ENCODE assay signal across 8 cellular contexts in genomic region chr11:27362749-27363575, GRCh38. TPM values are rescaled to one million over a fixed set of nuclear protein-coding genes. Genes with fewer than 3 reads are reported as not detected.
A peak's percentile ranks its signal among the peaks of the same experiment; 100 is the strongest.
DNase-seq lines count a peak whose midpoint lies in the region; ATAC-seq and TF ChIP-seq lines count a peak whose summit lies in the region.

A gene with protein sequence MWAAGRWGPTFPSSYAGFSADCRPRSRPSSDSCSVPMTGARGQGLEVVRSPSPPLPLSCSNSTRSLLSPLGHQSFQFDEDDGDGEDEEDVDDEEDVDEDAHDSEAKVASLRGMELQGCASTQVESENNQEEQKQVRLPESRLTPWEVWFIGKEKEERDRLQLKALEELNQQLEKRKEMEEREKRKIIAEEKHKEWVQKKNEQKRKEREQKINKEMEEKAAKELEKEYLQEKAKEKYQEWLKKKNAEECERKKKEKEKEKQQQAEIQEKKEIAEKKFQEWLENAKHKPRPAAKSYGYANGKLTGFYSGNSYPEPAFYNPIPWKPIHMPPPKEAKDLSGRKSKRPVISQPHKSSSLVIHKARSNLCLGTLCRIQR (minus strand): TSS chr11:27363215. CDS start chr11:27363194, 21 bp downstream.

- H3K36me3 Mint-ChIP-seq in CD4-positive, CD25-positive, alpha-beta regulatory T cell: no peaks in the 10 kb centered on the region
- H3K36me3 Mint-ChIP-seq in dendritic cell treated with granulocyte-macrophage colony-stimulating factor and Interleukin-4, amounts not matched to agents 40 ng/mL and 50 ng/mL, for 4 days (ENCODE audit: low read depth): no peaks in the 10 kb centered on the region

- peaks cover 15 to 53% (median 40%) of the 10 kb centered on the region in 4 donors for H3K4me1 Mint-ChIP-seq in CD4-positive, CD25-positive, alpha-beta regulatory T cell
- H3K4me1 Mint-ChIP-seq in dendritic cell treated with granulocyte-macrophage colony-stimulating factor and Interleukin-4, amounts not matched to agents 40 ng/mL and 50 ng/mL, for 4 days (ENCODE audit: low read depth): peaks cover 19% of the 10 kb centered on the region

- peaks cover 0 to 1% (median 0%) of the 10 kb centered on the region in 7 donors for H3K9me3 Mint-ChIP-seq in CD4-positive, CD25-positive, alpha-beta regulatory T cell
- H3K9me3 Mint-ChIP-seq in dendritic cell treated with granulocyte-macrophage colony-stimulating factor and Interleukin-4, amounts not matched to agents 40 ng/mL and 50 ng/mL, for 4 days: no peaks in the 10 kb centered on the region

- TF ChIP-seq CTCF in liver (IDR thresholded peaks at IDR 0.05; ENCODE audit: low read depth, low read length, missing input control): no peak

- no peaks in the 10 kb centered on the region for H3K27me3 Mint-ChIP-seq in CD4-positive, CD25-positive, alpha-beta regulatory T cell
- H3K27me3 Mint-ChIP-seq in dendritic cell treated with granulocyte-macrophage colony-stimulating factor and Interleukin-4, amounts not matched to agents 40 ng/mL and 50 ng/mL, for 4 days: no peaks in the 10 kb centered on the region

- peak within 1 kb of the TSS; percentile 55 for H3K27ac ChIP-seq in CD4-positive, CD25-positive, alpha-beta regulatory T cell (ENCODE audit: insufficient read depth, low read length, poor library complexity, severe bottlenecking)
- H3K27ac ChIP-seq in liver (ENCODE audit: low read depth in 1 of 2, low read length in 2 of 2): peak within 1 kb of the TSS in 1 of 2 donors; percentile 40

- H3K4me3 Mint-ChIP-seq in CD4-positive, CD25-positive, alpha-beta regulatory T cell: peak within 1 kb of the TSS; percentile 85 to 96 (median 92)
- H3K4me3 Mint-ChIP-seq in dendritic cell treated with granulocyte-macrophage colony-stimulating factor and Interleukin-4, amounts not matched to agents 40 ng/mL and 50 ng/mL, for 4 days: peak within 1 kb of the TSS; percentile 89

- peaks cover 17% of the 10 kb centered on the region for H3K4me1 ChIP-seq in CD4-positive, CD25-positive, alpha-beta regulatory T cell (ENCODE audit: control insufficient read depth, insufficient read depth, low read length, poor library complexity, severe bottlenecking)
- peaks cover 0 to 18% (median 14%) of the 10 kb centered on the region in 4 donors for H3K4me1 ChIP-seq in liver (ENCODE audit: control insufficient read depth in 4 of 4, insufficient read depth in 4 of 4, low read length in 3 of 4)

- peak; percentile 79 to 96 (median 90) for DNase-seq in CD4-positive, CD25-positive, alpha-beta regulatory T cell
- DNase-seq in NCI-H748 (lab: John Stamatoyannopoulos, UW; ENCODE audit: unreplicated experiment): peak; percentile 99
- peak; percentile 77 to 78 for DNase-seq in activated CD4-positive, alpha-beta T cell treated with anti-CD3 and anti-CD28 coated beads, Interleukin-2, amount 50 U/mL, for 4 hours
- DNase-seq in stimulated activated CD4-positive, alpha-beta T cell treated with anti-CD3 and anti-CD28 coated beads, Interleukin-2, amount 100 ng/mL, for 48 hours: peak; percentile 84 to 85

- peak within 1 kb of the TSS; percentile 65 to 96 (median 91) for H3K27ac Mint-ChIP-seq in CD4-positive, CD25-positive, alpha-beta regulatory T cell
- H3K27ac Mint-ChIP-seq in dendritic cell treated with granulocyte-macrophage colony-stimulating factor and Interleukin-4, amounts not matched to agents 40 ng/mL and 50 ng/mL, for 4 days: peak within 1 kb of the TSS; percentile 83

- ATAC-seq in CD4-positive, CD25-positive, alpha-beta regulatory T cell (ENCODE audit: low read depth in 2 of 2): peak; percentile 97 to 99
- peak; percentile 100 for ATAC-seq in GM19438 (IDR thresholded peaks at IDR 0.05; ENCODE audit: low read depth, unreplicated experiment)
- peak; percentile 100 for ATAC-seq in HG03565 (IDR thresholded peaks at IDR 0.05; ENCODE audit: unreplicated experiment)

- intact Hi-C loops in dendritic cell treated with granulocyte-macrophage colony-stimulating factor and Interleukin-4, amounts not matched to agents 40 ng/mL and 50 ng/mL, for 4 days (cut with micrococcal nuclease): loop anchor here (1.0 to 10.0 kb wide), 3 partner anchors 108 to 742 kb away; partner anchors contain the start of genes KIF18A, LIN7C and METTL15

- peak within 1 kb of the TSS; percentile 65 to 75 for H3K9ac ChIP-seq in liver (ENCODE audit: low read depth in 1 of 2, low read length in 2 of 2)

- H3K4me3 ChIP-seq in CD4-positive, CD25-positive, alpha-beta regulatory T cell (ENCODE audit: low read depth, low read length): peak within 1 kb of the TSS; percentile 73
- H3K4me3 ChIP-seq in liver (ENCODE audit: low read depth in 1 of 3, low read length in 3 of 3): peak within 1 kb of the TSS; percentile 65 to 86 (median 72)

- no peaks in the 10 kb centered on the region for H3K9me3 ChIP-seq in CD4-positive, CD25-positive, alpha-beta regulatory T cell (ENCODE audit: control insufficient read depth in 2 of 2, low read length in 2 of 2)
- no peaks in the 10 kb centered on the region for H3K9me3 ChIP-seq in liver (ENCODE audit: control insufficient read depth in 4 of 4, low read length in 3 of 4)

- WGBS in liver: 1% methylated on average over 57 of the region's 57 CpGs

- H3K36me3 ChIP-seq in CD4-positive, CD25-positive, alpha-beta regulatory T cell (ENCODE audit: control insufficient read depth, insufficient read depth, low read length): no peaks in the 10 kb centered on the region
- peaks cover 4 to 5% (median 4%) of the 10 kb centered on the region in 4 donors for H3K36me3 ChIP-seq in liver (ENCODE audit: control insufficient read depth in 4 of 4, insufficient read depth in 3 of 4, low read depth in 1 of 4, low read length in 3 of 4)

- H3K27me3 ChIP-seq in CD4-positive, CD25-positive, alpha-beta regulatory T cell (ENCODE audit: control insufficient read depth, insufficient read depth, low read length): no peaks in the 10 kb centered on the region
- H3K27me3 ChIP-seq in liver (ENCODE audit: control insufficient read depth in 4 of 4, insufficient read depth in 4 of 4, low read length in 3 of 4): no peaks in the 10 kb centered on the region

- peak; percentile 43 to 55 for TF ChIP-seq RAD21 in liver (IDR thresholded peaks at IDR 0.05)

TF ChIP-seq in liver, 16 proteins besides CTCF, POLR2A, EP300 and RAD21:
- peak; percentile 42 for TF ChIP-seq SP1 (IDR thresholded peaks at IDR 0.05)
- TF ChIP-seq, protein P1, sequence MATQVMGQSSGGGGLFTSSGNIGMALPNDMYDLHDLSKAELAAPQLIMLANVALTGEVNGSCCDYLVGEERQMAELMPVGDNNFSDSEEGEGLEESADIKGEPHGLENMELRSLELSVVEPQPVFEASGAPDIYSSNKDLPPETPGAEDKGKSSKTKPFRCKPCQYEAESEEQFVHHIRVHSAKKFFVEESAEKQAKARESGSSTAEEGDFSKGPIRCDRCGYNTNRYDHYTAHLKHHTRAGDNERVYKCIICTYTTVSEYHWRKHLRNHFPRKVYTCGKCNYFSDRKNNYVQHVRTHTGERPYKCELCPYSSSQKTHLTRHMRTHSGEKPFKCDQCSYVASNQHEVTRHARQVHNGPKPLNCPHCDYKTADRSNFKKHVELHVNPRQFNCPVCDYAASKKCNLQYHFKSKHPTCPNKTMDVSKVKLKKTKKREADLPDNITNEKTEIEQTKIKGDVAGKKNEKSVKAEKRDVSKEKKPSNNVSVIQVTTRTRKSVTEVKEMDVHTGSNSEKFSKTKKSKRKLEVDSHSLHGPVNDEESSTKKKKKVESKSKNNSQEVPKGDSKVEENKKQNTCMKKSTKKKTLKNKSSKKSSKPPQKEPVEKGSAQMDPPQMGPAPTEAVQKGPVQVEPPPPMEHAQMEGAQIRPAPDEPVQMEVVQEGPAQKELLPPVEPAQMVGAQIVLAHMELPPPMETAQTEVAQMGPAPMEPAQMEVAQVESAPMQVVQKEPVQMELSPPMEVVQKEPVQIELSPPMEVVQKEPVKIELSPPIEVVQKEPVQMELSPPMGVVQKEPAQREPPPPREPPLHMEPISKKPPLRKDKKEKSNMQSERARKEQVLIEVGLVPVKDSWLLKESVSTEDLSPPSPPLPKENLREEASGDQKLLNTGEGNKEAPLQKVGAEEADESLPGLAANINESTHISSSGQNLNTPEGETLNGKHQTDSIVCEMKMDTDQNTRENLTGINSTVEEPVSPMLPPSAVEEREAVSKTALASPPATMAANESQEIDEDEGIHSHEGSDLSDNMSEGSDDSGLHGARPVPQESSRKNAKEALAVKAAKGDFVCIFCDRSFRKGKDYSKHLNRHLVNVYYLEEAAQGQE (IDR thresholded peaks at IDR 0.05): peak; percentile 20
- peak; percentile 54 to 60 for TF ChIP-seq HNF4A (conservative IDR thresholded peaks at IDR 0.05)
- TF ChIP-seq ZBTB33 (IDR thresholded peaks at IDR 0.05): no peak

RNA-seq across cellular contexts. Expression of the gene that starts here (rescaled TPM):
- 2.0 TPM for total RNA-seq in CD4-positive, CD25-positive, alpha-beta regulatory T cell
- polyA plus RNA-seq in CD4-positive, CD25-positive, alpha-beta regulatory T cell: 1 to 10 TPM; 1.3 to 3.1 (median 2.3) TPM
- total RNA-seq in liver: 10 to 100 TPM in 1 of 2 donors, 1 to 10 TPM in 1; 1.8 to 10.5 TPM
- polyA plus RNA-seq in liver: 1 to 10 TPM; 1.1 to 1.3 TPM
